In genomic region chr17:75515523-75516254, GRCh38 we compare ENCODE assay signal across 8 cellular contexts.
A peak's percentile ranks its signal among the peaks of the same experiment; 100 is the strongest.
DNase-seq lines count a peak whose midpoint lies in the region; ATAC-seq lines count a peak whose summit lies in the region.

Gene CASKIN2, minus strand, starts transcription at chr17:75515537. Its CDS starts 1,733 bp downstream, at chr17:75513804.

- H3K27ac Mint-ChIP-seq in effector memory CD8-positive, alpha-beta T cell = peak within 1 kb of the TSS; percentile 70 to 98
- H3K27ac Mint-ChIP-seq in memory B cell = no peak within 1 kb of the TSS

- peaks cover 18 to 20% of the 10 kb centered on the region in 2 donors for H3K4me1 Mint-ChIP-seq in effector memory CD8-positive, alpha-beta T cell (ENCODE audit: low read depth in 2 of 2)
- H3K4me1 Mint-ChIP-seq in memory B cell = peaks cover 18% of the 10 kb centered on the region

- H3K4me3 Mint-ChIP-seq in effector memory CD8-positive, alpha-beta T cell = peak within 1 kb of the TSS; percentile 80 to 86
- peak within 1 kb of the TSS; percentile 82 for H3K4me3 Mint-ChIP-seq in memory B cell

- ATAC-seq in GM19438 (IDR thresholded peaks at IDR 0.05; ENCODE audit: low read depth, unreplicated experiment) (peak; percentile 50), memory B cell (ENCODE audit: low read depth) (peak; percentile 60)
- ATAC-seq in effector memory CD8-positive, alpha-beta T cell (replicated peaks) = peak; percentile 54

- H3K36me3 Mint-ChIP-seq in effector memory CD8-positive, alpha-beta T cell (ENCODE audit: insufficient read depth) = peaks cover 46% of the 10 kb centered on the region
- peaks cover 2% of the 10 kb centered on the region for H3K36me3 Mint-ChIP-seq in memory B cell

- no peaks in the 10 kb centered on the region for H3K27me3 Mint-ChIP-seq in effector memory CD8-positive, alpha-beta T cell
- H3K27me3 Mint-ChIP-seq in memory B cell = no peaks in the 10 kb centered on the region

- DNase-seq in C1 segment of cervical spinal cord (lab: John Stamatoyannopoulos, UW) (peak; percentile 62 to 97 (median 94)), HS-27A (ENCODE audit: low read depth) (peak; percentile 62), NCI-H82 treated with DMSO at 0.1 percent for 48 hours (lab: John Stamatoyannopoulos, UW; ENCODE audit: unreplicated experiment) (peak; percentile 78), memory B cell (ENCODE audit: low spot score in 2 of 2) (peak; percentile 71 to 79)
- peak; percentile 60 for DNase-seq in activated CD8-positive, alpha-beta memory T cell treated with anti-CD3 and anti-CD28 coated beads for 4 hours (ENCODE audit: low read depth in 2 of 2)
- DNase-seq in effector memory CD8-positive, alpha-beta T cell = peak; percentile 71 to 72 (median 71)
- peak; percentile 52 to 83 (median 67) for DNase-seq in stimulated activated CD4-positive, alpha-beta T cell treated with anti-CD3 and anti-CD28 coated beads, TNF-alpha, amount 100 ng/mL, for 4 hours (ENCODE audit: low read depth in 3 of 3)

- no peaks in the 10 kb centered on the region for H3K9me3 Mint-ChIP-seq in effector memory CD8-positive, alpha-beta T cell
- no peaks in the 10 kb centered on the region for H3K9me3 Mint-ChIP-seq in memory B cell

Comparison
In these comparisons a context has a peak if more than half of its experiments do, and no peak if none do; other contexts are left out.
1. Peak in every context shown above with its lines: DNase-seq and ATAC-seq.